ENCODE assay signal across 1 cellular context in genomic region chr22:17788528-17789378, GRCh38.
A peak's percentile ranks its signal among the peaks of the same experiment; 100 is the strongest.
TF ChIP-seq lines count a peak whose summit lies in the region.

No MANE protein-coding gene starts in this region.

TF ChIP-seq in K562, 482 proteins besides CTCF, POLR2A, EP300 and RAD21 (continued from another document):
- TF ChIP-seq MGA (IDR thresholded peaks at IDR 0.05) (peak; percentile 18; the same call in 1 of the 2 replicates), KAT8 (IDR thresholded peaks at IDR 0.05; ENCODE audit: low read depth) (no peak), YY1 (IDR thresholded peaks at IDR 0.05; ENCODE audit: borderline replicate concordance in 1 of 3, control insufficient read depth in 1 of 3, extremely low read depth in 1 of 3, insufficient read depth in 3 of 3, insufficient read length in 1 of 3, insufficient replicate concordance in 2 of 3, low read depth in 1 of 3, low read length in 2 of 3) (peak in 1 of 3 experiments; percentile 23), HINFP (tag; conservative IDR thresholded peaks at IDR 0.05; ENCODE audit: low read depth) (no peak), BACH1 (tag; IDR thresholded peaks at IDR 0.05) (no peak), NFATC3 (IDR thresholded peaks at IDR 0.05) (no peak), ASH1L (IDR thresholded peaks at IDR 0.05; ENCODE audit: borderline replicate concordance, low read depth, partially characterized antibody) (no peak), MAFK (IDR thresholded peaks at IDR 0.05; ENCODE audit: low read length) (peak; percentile 2; the same call in 1 of the 2 replicates), BHLHE40 (IDR thresholded peaks at IDR 0.05; ENCODE audit: low read length) (peak; percentile 97)
- TF ChIP-seq, protein P1, sequence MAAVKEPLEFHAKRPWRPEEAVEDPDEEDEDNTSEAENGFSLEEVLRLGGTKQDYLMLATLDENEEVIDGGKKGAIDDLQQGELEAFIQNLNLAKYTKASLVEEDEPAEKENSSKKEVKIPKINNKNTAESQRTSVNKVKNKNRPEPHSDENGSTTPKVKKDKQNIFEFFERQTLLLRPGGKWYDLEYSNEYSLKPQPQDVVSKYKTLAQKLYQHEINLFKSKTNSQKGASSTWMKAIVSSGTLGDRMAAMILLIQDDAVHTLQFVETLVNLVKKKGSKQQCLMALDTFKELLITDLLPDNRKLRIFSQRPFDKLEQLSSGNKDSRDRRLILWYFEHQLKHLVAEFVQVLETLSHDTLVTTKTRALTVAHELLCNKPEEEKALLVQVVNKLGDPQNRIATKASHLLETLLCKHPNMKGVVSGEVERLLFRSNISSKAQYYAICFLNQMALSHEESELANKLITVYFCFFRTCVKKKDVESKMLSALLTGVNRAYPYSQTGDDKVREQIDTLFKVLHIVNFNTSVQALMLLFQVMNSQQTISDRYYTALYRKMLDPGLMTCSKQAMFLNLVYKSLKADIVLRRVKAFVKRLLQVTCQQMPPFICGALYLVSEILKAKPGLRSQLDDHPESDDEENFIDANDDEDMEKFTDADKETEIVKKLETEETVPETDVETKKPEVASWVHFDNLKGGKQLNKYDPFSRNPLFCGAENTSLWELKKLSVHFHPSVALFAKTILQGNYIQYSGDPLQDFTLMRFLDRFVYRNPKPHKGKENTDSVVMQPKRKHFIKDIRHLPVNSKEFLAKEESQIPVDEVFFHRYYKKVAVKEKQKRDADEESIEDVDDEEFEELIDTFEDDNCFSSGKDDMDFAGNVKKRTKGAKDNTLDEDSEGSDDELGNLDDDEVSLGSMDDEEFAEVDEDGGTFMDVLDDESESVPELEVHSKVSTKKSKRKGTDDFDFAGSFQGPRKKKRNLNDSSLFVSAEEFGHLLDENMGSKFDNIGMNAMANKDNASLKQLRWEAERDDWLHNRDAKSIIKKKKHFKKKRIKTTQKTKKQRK (IDR thresholded peaks at IDR 0.05; ENCODE audit: borderline replicate concordance, low read depth, low read length): no peak
- TF ChIP-seq, protein P2, sequence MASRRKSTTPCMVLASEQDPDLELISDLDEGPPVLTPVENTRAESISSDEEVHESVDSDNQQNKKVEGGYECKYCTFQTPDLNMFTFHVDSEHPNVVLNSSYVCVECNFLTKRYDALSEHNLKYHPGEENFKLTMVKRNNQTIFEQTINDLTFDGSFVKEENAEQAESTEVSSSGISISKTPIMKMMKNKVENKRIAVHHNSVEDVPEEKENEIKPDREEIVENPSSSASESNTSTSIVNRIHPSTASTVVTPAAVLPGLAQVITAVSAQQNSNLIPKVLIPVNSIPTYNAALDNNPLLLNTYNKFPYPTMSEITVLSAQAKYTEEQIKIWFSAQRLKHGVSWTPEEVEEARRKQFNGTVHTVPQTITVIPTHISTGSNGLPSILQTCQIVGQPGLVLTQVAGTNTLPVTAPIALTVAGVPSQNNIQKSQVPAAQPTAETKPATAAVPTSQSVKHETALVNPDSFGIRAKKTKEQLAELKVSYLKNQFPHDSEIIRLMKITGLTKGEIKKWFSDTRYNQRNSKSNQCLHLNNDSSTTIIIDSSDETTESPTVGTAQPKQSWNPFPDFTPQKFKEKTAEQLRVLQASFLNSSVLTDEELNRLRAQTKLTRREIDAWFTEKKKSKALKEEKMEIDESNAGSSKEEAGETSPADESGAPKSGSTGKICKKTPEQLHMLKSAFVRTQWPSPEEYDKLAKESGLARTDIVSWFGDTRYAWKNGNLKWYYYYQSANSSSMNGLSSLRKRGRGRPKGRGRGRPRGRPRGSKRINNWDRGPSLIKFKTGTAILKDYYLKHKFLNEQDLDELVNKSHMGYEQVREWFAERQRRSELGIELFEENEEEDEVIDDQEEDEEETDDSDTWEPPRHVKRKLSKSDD (conservative IDR thresholded peaks at IDR 0.05; ENCODE audit: low read length): 0 out of 2 replicates have a peak, but pooled peaks have one; percentile 17
- TF ChIP-seq, protein P3, sequence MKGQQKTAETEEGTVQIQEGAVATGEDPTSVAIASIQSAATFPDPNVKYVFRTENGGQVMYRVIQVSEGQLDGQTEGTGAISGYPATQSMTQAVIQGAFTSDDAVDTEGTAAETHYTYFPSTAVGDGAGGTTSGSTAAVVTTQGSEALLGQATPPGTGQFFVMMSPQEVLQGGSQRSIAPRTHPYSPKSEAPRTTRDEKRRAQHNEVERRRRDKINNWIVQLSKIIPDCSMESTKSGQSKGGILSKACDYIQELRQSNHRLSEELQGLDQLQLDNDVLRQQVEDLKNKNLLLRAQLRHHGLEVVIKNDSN (CRISPR knock-in tag; IDR thresholded peaks at IDR 0.05): peak; percentile 39; the same call in 1 of the 2 replicates
